Comparison of ENCODE assay signal across 25 cellular contexts in genomic region chr22:43299736-43300135, GRCh38. TPM values are rescaled to one million over a fixed set of nuclear protein-coding genes. Genes with fewer than 3 reads are reported as not detected.
DNase-seq lines count a peak whose midpoint lies in the region; ATAC-seq, FAIRE-seq and TF ChIP-seq lines count a peak whose summit lies in the region.
"Had no signal": no experiment of that assay in that cellular context is flagged by ENCODE, and none has a peak within 500 bp of the region (broad histone marks: within the 10 kb centered on the region; RNA-seq: fewer than 3 reads in every experiment).

No MANE protein-coding gene starts in this region.

- TF ChIP-seq RAD21 in HepG2 (CRISPR knock-in tag; IDR thresholded peaks at IDR 0.05) (no peak), K562 (CRISPR knock-in tag; conservative IDR thresholded peaks at IDR 0.05 in 1 of 2, IDR thresholded peaks at IDR 0.05 in 1 of 2) (no peak)

- no peaks in the 10 kb centered on the region for H4K20me1 ChIP-seq in HepG2 (ENCODE audit: insufficient read depth, low read length)
- no peaks in the 10 kb centered on the region for H4K20me1 ChIP-seq in K562 (replicated peaks; ENCODE audit: control insufficient read depth, insufficient read depth, low read length)
- no peaks in the 10 kb centered on the region for H4K20me1 ChIP-seq in osteoblast (ENCODE audit: insufficient read depth, low read length)

- no peaks in the 10 kb centered on the region for H3K36me3 Mint-ChIP-seq in endothelial cell (ENCODE audit: low read depth, unreplicated experiment)
- H3K36me3 Mint-ChIP-seq: CD14-positive monocyte; CD8-positive, alpha-beta memory T cell had no signal

- H3K4me3 Mint-ChIP-seq in endothelial cell (ENCODE audit: unreplicated experiment) = no peak overlapping the region
- H3K4me3 Mint-ChIP-seq: CD4-positive, alpha-beta T cell; CD8-positive, alpha-beta memory T cell; GM23338; H9 had no signal

- no peaks in the 10 kb centered on the region for H3K9me1 ChIP-seq in K562 (ENCODE audit: control insufficient read depth, insufficient read depth, low read length)

- POLR2A ChIA-PET in HepG2 (lab: Yijun Ruan, JAX) = no interaction called here
- POLR2A ChIA-PET in K562 (lab: Yijun Ruan, JAX) = interaction anchor here (1.0 kb wide), 1 partner anchor 20 kb away, joined by 4 read pairs; no protein-coding TSS in a partner anchor

- H3K27ac ChIP-seq in HepG2 (ENCODE audit: extremely low read length, insufficient read depth, low read length) (no peak overlapping the region), right lobe of liver (no peak overlapping the region), K562 (ENCODE audit: extremely low read depth, low read depth, low read length) (no peak overlapping the region), osteoblast (ENCODE audit: low read depth, low read length) (no peak overlapping the region)
- H3K27ac ChIP-seq: A549 had no signal

- intact Hi-C loops in HepG2 (cut with micrococcal nuclease; ENCODE audit: unreplicated experiment) = no loop called here
- intact Hi-C loops in right lobe of liver (cut with DNase I) = no loop called here
- intact Hi-C loops in K562 (cut with micrococcal nuclease) = no loop called here

- 45% methylated on average over 12 of the region's 12 CpGs for WGBS in HepG2 (ENCODE audit: low lambda C conversion rate)
- WGBS in right lobe of liver (ENCODE audit: insufficient coverage, low coverage, low lambda C conversion rate, missing lambda C conversion rate) = 90% methylated on average over 10 of the region's 12 CpGs
- WGBS in K562 (ENCODE audit: insufficient coverage, low coverage, missing lambda C conversion rate) = 25% methylated on average over 12 of the region's 12 CpGs

- H3K9me3 Mint-ChIP-seq in endothelial cell (ENCODE audit: unreplicated experiment) = no peaks in the 10 kb centered on the region
- H3K9me3 Mint-ChIP-seq: CD14-positive monocyte; CD4-positive, alpha-beta T cell; GM23338; H9 had no signal

- H3K9ac ChIP-seq in HepG2 (ENCODE audit: insufficient read depth, low read depth, low read length) (no peak overlapping the region), K562 (ENCODE audit: insufficient read depth in 1 of 2, low read depth in 2 of 2, low read length in 2 of 2) (no peak overlapping the region)

- peaks cover 25% of the 10 kb centered on the region for H3K4me1 Mint-ChIP-seq in endothelial cell (ENCODE audit: unreplicated experiment)
- H3K4me1 Mint-ChIP-seq: CD8-positive, alpha-beta memory T cell had no signal

- no peaks in the 10 kb centered on the region for H3K9me3 ChIP-seq in HepG2 (ENCODE audit: low read length)
- no peaks in the 10 kb centered on the region for H3K9me3 ChIP-seq in right lobe of liver
- H3K9me3 ChIP-seq in K562 (replicated peaks; ENCODE audit: control insufficient read depth, insufficient read depth, low read depth, low read length) = no peaks in the 10 kb centered on the region
- no peaks in the 10 kb centered on the region for H3K9me3 ChIP-seq in osteoblast (ENCODE audit: low read depth, low read length)
- H3K9me3 ChIP-seq: A549 had no signal

- CTCF ChIA-PET in HepG2 (lab: Yijun Ruan, JAX; ENCODE audit: low intra/inter-chr PET ratio, low total read pairs) = no interaction called here
- CTCF ChIA-PET in K562 (lab: Yijun Ruan, JAX; ENCODE audit: low intra/inter-chr PET ratio) = no interaction called here

- H3K36me3 ChIP-seq in HepG2 (replicated peaks in 1 of 2; ENCODE audit: control insufficient read depth in 1 of 2, insufficient read depth in 2 of 2, low read length in 2 of 2) (no peaks in the 10 kb centered on the region), right lobe of liver (no peaks in the 10 kb centered on the region), K562 (ENCODE audit: control insufficient read depth, insufficient read depth, low read length) (no peaks in the 10 kb centered on the region), osteoblast (ENCODE audit: insufficient read depth, low read length) (no peaks in the 10 kb centered on the region)

- H3K27me3 ChIP-seq in HepG2 (ENCODE audit: control insufficient read depth in 1 of 2, insufficient read depth in 2 of 2, low read length in 2 of 2) (peaks cover 9 to 89% of the 10 kb centered on the region in 2 experiments; a peak in 4 of 5 replicates), right lobe of liver (no peaks in the 10 kb centered on the region), K562 (ENCODE audit: control insufficient read depth in 2 of 2, insufficient read depth in 2 of 2, low read length in 2 of 2) (peaks cover 0 to 52% of the 10 kb centered on the region in 2 experiments; a peak in 3 of 5 replicates), osteoblast (ENCODE audit: insufficient read depth, low read length) (peaks cover 9% of the 10 kb centered on the region)

- DNase-seq in HepG2 (ENCODE audit: low spot score) (no peak), right lobe of liver (no peak), K562 (ENCODE audit: extremely low read depth in 1 of 4, low spot score in 3 of 4) (peak in 1 of 4 experiments; percentile 12), endothelial cell (ENCODE audit: low spot score) (no peak), osteoblast (ENCODE audit: insufficient read length, low spot score, missing footprints) (peak; percentile 84), mucosa of gallbladder (ENCODE audit: low spot score) (no peak), NAMALWA (ENCODE audit: low spot score) (no peak)
- DNase-seq: 8988T; ACHN; CD4-positive, alpha-beta T cell; CD8-positive, alpha-beta memory T cell; DMS 273 treated with DMSO at 0.1 percent for 48 hours; DMS79; EL; GDM1; H9 had no signal

- TF ChIP-seq POLR2A in HepG2 (IDR thresholded peaks at IDR 0.05; ENCODE audit: insufficient read depth in 1 of 2, low read depth in 2 of 2, low read length in 2 of 2) = no peak
- TF ChIP-seq POLR2A in right lobe of liver (IDR thresholded peaks at IDR 0.05) = no peak
- no peak for TF ChIP-seq POLR2A in K562 (conservative IDR thresholded peaks at IDR 0.05)

- TF ChIP-seq EP300 in HepG2 (IDR thresholded peaks at IDR 0.05; ENCODE audit: low read depth in 2 of 2, low read length in 2 of 2) (no peak), HepG2 (CRISPR knock-in tag; IDR thresholded peaks at IDR 0.05; ENCODE audit: borderline replicate concordance) (no peak), K562 (IDR thresholded peaks at IDR 0.05; ENCODE audit: low read length) (no peak)

- ATAC-seq in HepG2 = no peak
- no peak for ATAC-seq in right lobe of liver
- ATAC-seq in K562 = no peak
- ATAC-seq in HG02759 (IDR thresholded peaks at IDR 0.05; ENCODE audit: unreplicated experiment) = no peak
- ATAC-seq: A549, GM12878, GM23338, HCT116 had no signal

- H3K4me2 ChIP-seq in HepG2 (ENCODE audit: low read depth, low read length) (no peak overlapping the region), K562 (ENCODE audit: insufficient read depth, low read length) (no peak overlapping the region), osteoblast (ENCODE audit: insufficient read depth, low read length) (no peak overlapping the region)
- H3K4me2 ChIP-seq: A549, GM23338 had no signal

- no peak overlapping the region for H3K4me3 ChIP-seq in HepG2 (replicated peaks in 1 of 3; ENCODE audit: insufficient read depth in 1 of 3, low read depth in 2 of 3, low read length in 3 of 3)
- no peak overlapping the region for H3K4me3 ChIP-seq in right lobe of liver
- no peak overlapping the region for H3K4me3 ChIP-seq in K562
- no peak overlapping the region for H3K4me3 ChIP-seq in osteoblast (ENCODE audit: insufficient read depth, low read length)
- H3K4me3 ChIP-seq: A549, GM12878, GM23338 had no signal

- TF ChIP-seq CTCF in HepG2 (CRISPR knock-in tag; IDR thresholded peaks at IDR 0.05) = no peak
- TF ChIP-seq CTCF in right lobe of liver (IDR thresholded peaks at IDR 0.05) = no peak
- no peak for TF ChIP-seq CTCF in K562 (IDR thresholded peaks at IDR 0.05 in 2 of 3, conservative IDR thresholded peaks at IDR 0.05 in 1 of 3; ENCODE audit: insufficient read depth in 2 of 3, low read depth in 1 of 3, low read length in 3 of 3)
- TF ChIP-seq CTCF in endothelial cell (IDR thresholded peaks at IDR 0.05; ENCODE audit: unreplicated experiment) = no peak
- TF ChIP-seq CTCF in osteoblast (IDR thresholded peaks at IDR 0.05; ENCODE audit: extremely low read depth, low read depth, low read length) = no peak

- H3K79me2 ChIP-seq in HepG2 (ENCODE audit: insufficient read depth, low read length) (no peaks in the 10 kb centered on the region), K562 (ENCODE audit: control insufficient read depth, insufficient read depth, low read length) (no peaks in the 10 kb centered on the region), osteoblast (ENCODE audit: insufficient read depth, low read length) (no peaks in the 10 kb centered on the region)

- no TSS peak for BruUV-seq in HepG2 (replicated peaks; lab: Mats Ljungman, UMichigan)
- no TSS peak for BruUV-seq in K562 (replicated peaks; lab: Mats Ljungman, UMichigan)

- peak overlapping the region; percentile 33 for H3K27ac Mint-ChIP-seq in endothelial cell (ENCODE audit: unreplicated experiment)
- H3K27ac Mint-ChIP-seq: CD14-positive monocyte; CD4-positive, alpha-beta T cell; CD8-positive, alpha-beta memory T cell; GM23338; H9 had no signal

- peaks cover 13% of the 10 kb centered on the region for H3K27me3 Mint-ChIP-seq in endothelial cell (ENCODE audit: unreplicated experiment)
- H3K27me3 Mint-ChIP-seq: CD4-positive, alpha-beta T cell had no signal

- no peak for FAIRE-seq in HepG2 (lab: Jason Lieb, UNC)
- FAIRE-seq in K562 (lab: Jason Lieb, UNC) = peak; percentile 23
- FAIRE-seq: A549, D721Med, GM12878, GM19239 had no signal

- H2AFZ ChIP-seq in HepG2 (ENCODE audit: low read length) = no peak overlapping the region
- 0 out of 2 replicates have a peak overlapping the region, but pooled peaks have one; percentile 6 for H2AFZ ChIP-seq in K562 (ENCODE audit: low read depth, low read length)
- H2AFZ ChIP-seq in osteoblast (ENCODE audit: low read length) = no peak overlapping the region
- H2AFZ ChIP-seq: GM23338 had no signal

- in situ Hi-C loops in HepG2 (cut with HindIII; ENCODE audit: extremely low pct_ligation_motif_present, low pct_unique_long_range_greater_than_20kb) (no loop called here), K562 (cut with MboI) (no loop called here)

- H3K4me1 ChIP-seq in HepG2 (ENCODE audit: insufficient read depth, low read length) (no peaks in the 10 kb centered on the region), right lobe of liver (peaks cover 0 to 8% (median 0%) of the 10 kb centered on the region in 4 donors), K562 (replicated peaks in 1 of 2; ENCODE audit: control insufficient read depth in 2 of 2, insufficient read depth in 2 of 2, low read length in 2 of 2) (peaks cover 0 to 3% of the 10 kb centered on the region in 2 experiments; a peak in 1 of 5 replicates), osteoblast (ENCODE audit: insufficient read depth, low read length) (peaks cover 3% of the 10 kb centered on the region)
- H3K4me1 ChIP-seq: A549 had no signal

RNA-seq across cellular contexts. Expression of gene SCUBE1, which starts 43.4 kb away (rescaled TPM):
- under 0.01 TPM in 1 of 2 replicates, not detected in the other for total RNA-seq in HepG2 (2016; rRNA removed; fragmentation: Illumina TruSeq; extraction: Trizol)
- total RNA-seq in HepG2 (2016; cell fraction: cytosol; rRNA removed; fragmentation: Illumina TruSeq; extraction: Trizol; ENCODE audit: low read depth) = not detected in 2 replicates
- total RNA-seq in HepG2 (2016; cell fraction: insoluble cytoplasmic fraction; rRNA removed; fragmentation: Illumina TruSeq; extraction: Trizol) = under 0.01 and 0.06 TPM in 2 replicates
- 0.06 TPM in 1 of 2 replicates, not detected in the other for total RNA-seq in HepG2 (2016; cell fraction: membrane; rRNA removed; fragmentation: Illumina TruSeq; extraction: Trizol)
- not detected in 2 replicates for total RNA-seq in HepG2 (2016; cell fraction: nucleus; rRNA removed; fragmentation: Illumina TruSeq; extraction: Trizol)
- polyA plus RNA-seq in HepG2 (2011; rRNA removed) = 0.04 and 0.05 TPM in 2 replicates
- 0.05 TPM in 1 of 2 replicates, not detected in the other for polyA plus RNA-seq in HepG2 (2011; cell fraction: cytosol; rRNA removed)
- 0.02 and 0.09 TPM in 2 replicates for polyA plus RNA-seq in HepG2 (2011; cell fraction: nucleus; rRNA removed)
- polyA plus RNA-seq in HepG2 (2012) = not detected in 2 replicates
- polyA plus RNA-seq in HepG2 (2016; cell fraction: cytosol; fragmentation: Illumina TruSeq; extraction: Trizol; ENCODE audit: low read depth) = not detected in 2 replicates
- polyA plus RNA-seq in HepG2 (2016; cell fraction: insoluble cytoplasmic fraction; fragmentation: Illumina TruSeq; extraction: Trizol; ENCODE audit: low read depth) = not detected in 2 replicates
- not detected in 2 replicates for polyA plus RNA-seq in HepG2 (2016; cell fraction: membrane; fragmentation: Illumina TruSeq; extraction: Trizol; ENCODE audit: low read depth)
- polyA plus RNA-seq in HepG2 (2016; cell fraction: nucleus; fragmentation: Illumina TruSeq; extraction: Trizol; ENCODE audit: insufficient read depth, low read depth) = not detected in 2 replicates
- polyA minus RNA-seq in HepG2 (2011; rRNA and poly(A)+ RNA removed; ENCODE audit: low replicate concordance) = not detected in 2 replicates
- not detected in 2 replicates for polyA minus RNA-seq in HepG2 (2011; cell fraction: cytosol; rRNA and poly(A)+ RNA removed)
- polyA minus RNA-seq in HepG2 (2011; cell fraction: nucleus; rRNA and poly(A)+ RNA removed) = not detected in 2 replicates
- total RNA-seq in right lobe of liver = 10 to 100 TPM in 1 of 6 experiments, 1 to 10 TPM in 4, under 1 TPM in 1; 0.73 to 11.7 (median 2.7) TPM
- 2.0 TPM in 1 of 2 replicates, not detected in the other for total RNA-seq in K562 (2011; cell fraction: chromatin; rRNA removed; ENCODE audit: low replicate concordance)
- total RNA-seq in K562 (2011; cell fraction: nucleolus; rRNA removed) = 0.17 and 0.66 TPM in 2 replicates
- 0.07 and 0.76 TPM in 2 replicates for total RNA-seq in K562 (2011; cell fraction: nucleoplasm; rRNA removed)
- under 0.01 TPM in 1 of 2 replicates, not detected in the other for total RNA-seq in K562 (2014; rRNA removed)
- not detected in 2 replicates for total RNA-seq in K562 (2014; rRNA removed; fragmentation: Illumina TruSeq; extraction: Trizol)
- 0.04 TPM in 1 of 2 replicates, not detected in the other for total RNA-seq in K562 (2015; rRNA removed; fragmentation: Illumina TruSeq; extraction: Trizol)
- total RNA-seq in K562 (2021) = 0.02 and 0.29 TPM in 2 replicates
- polyA plus RNA-seq in K562 (2011; rRNA removed) = 0.01 and 0.47 TPM in 2 replicates
- polyA plus RNA-seq in K562 (2011; cell fraction: cytosol; rRNA removed) = 0.19 and 0.27 TPM in 2 replicates
- 0.44 and 2.2 TPM in 2 replicates for polyA plus RNA-seq in K562 (2011; cell fraction: nucleus; rRNA removed)
- polyA plus RNA-seq in K562 (2012) = 0.04 and 0.11 TPM in 2 replicates
- polyA plus RNA-seq in K562 (2014; fragmentation: Illumina TruSeq; extraction: Trizol) = 0.03 TPM in 1 of 2 replicates, not detected in the other
- polyA plus RNA-seq in K562 (2014; fragmentation: Nextera tagmentation; extraction: Ambion mirVana) = not detected
- not detected in 2 replicates for polyA plus RNA-seq in K562 (2014; rRNA removed)
- polyA minus RNA-seq in K562 (2011; rRNA and poly(A)+ RNA removed) = 0.24 and 0.70 TPM in 2 replicates
- 0.76 TPM in 1 of 2 replicates, not detected in the other for polyA minus RNA-seq in K562 (2011; cell fraction: cytosol; rRNA and poly(A)+ RNA removed)
- 0.33 and 0.40 TPM in 2 replicates for polyA minus RNA-seq in K562 (2011; cell fraction: nucleus; rRNA and poly(A)+ RNA removed)
- total RNA-seq in endothelial cell (ENCODE audit: unreplicated experiment) = 54.7 TPM
- 2.1 and 2.2 TPM in 2 replicates for total RNA-seq in osteoblast
- total RNA-seq in mucosa of gallbladder = 1.7 TPM
- total RNA-seq: CD4-positive, alpha-beta T cell; GM12878 had no signal
- polyA plus RNA-seq: BJ; CD8-positive, alpha-beta memory T cell; GM12878 had no signal

Comparison
In these comparisons a context has a peak if more than half of its experiments do, and no peak if none do; other contexts are left out.
1. Of the 241 proteins assayed by ChIP-seq in both HepG2 and K562: peak only in HepG2: none; only in K562: MAFG, NFE2 and NFE2L1; in both: MAFF; in neither: 236; mixed calls (peak in some experiments, not most) for 1.